ENCODE assay signal across 8 cellular contexts in the genomic region with DNA sequence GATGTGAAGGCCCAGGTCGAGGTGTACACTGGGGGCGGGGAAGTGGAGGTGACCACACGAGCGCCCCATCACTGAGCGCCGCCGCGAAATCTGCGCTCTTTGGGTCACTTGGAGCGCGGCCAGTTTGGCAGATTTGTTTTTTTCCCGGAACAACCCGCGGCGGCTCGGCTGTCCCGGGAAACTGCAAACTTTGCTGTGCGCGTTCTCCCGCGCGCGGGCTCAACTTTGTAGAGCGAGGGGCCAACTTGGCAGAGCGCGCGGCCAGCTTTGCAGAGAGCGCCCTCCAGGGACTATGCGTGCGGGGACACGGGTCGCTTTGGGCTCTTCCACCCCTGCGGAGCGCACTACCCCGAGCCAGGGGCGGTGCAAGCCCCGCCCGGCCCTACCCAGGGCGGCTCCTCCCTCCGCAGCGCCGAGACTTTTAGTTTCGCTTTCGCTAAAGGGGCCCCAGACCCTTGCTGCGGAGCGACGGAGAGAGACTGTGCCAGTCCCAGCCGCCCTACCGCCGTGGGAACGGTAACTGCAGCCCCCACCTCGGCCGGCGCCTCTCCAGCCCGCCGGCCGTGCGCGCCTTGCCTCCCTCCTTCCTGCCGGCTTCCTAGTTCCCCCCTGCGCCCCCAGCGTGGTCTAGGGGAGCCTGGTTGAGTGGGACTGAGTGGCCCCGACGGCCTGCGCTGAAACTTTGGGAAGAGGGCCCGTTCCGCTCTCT. TPM values are rescaled to one million over a fixed set of nuclear protein-coding genes. Genes with fewer than 3 reads are reported as not detected.
DNase-seq lines count a peak whose midpoint lies in the region; ATAC-seq and TF ChIP-seq lines count a peak whose summit lies in the region.

A gene (plus strand): TSS at position 450 of the 709 bp plus-strand sequence. CDS start 17,582 bp downstream, outside the sequence.

- no peaks in the 10 kb centered on the region for H3K27me3 ChIP-seq in SK-N-SH (ENCODE audit: insufficient read depth)

- H3F3A ChIP-seq in SK-N-SH (replicated peaks; ENCODE audit: insufficient read depth): no peaks in the 10 kb centered on the region

- no peaks in the 10 kb centered on the region for H3K9me2 ChIP-seq in SK-N-SH

- TF ChIP-seq RAD21 in SK-N-SH (IDR thresholded peaks at IDR 0.05; ENCODE audit: low read length): no peak

- H3K79me2 ChIP-seq in SK-N-SH (ENCODE audit: insufficient read depth): peaks cover 46% of the 10 kb centered on the region

- POLR2A ChIA-PET in SK-N-SH (lab: Yijun Ruan, JAX): no interaction called here

- peak within 1 kb of the TSS; percentile 89 to 98 for H3K4me3 ChIP-seq in SK-N-SH (ENCODE audit: low read depth in 2 of 2, low read length in 1 of 2)

- CTCF ChIA-PET in SK-N-SH (lab: Yijun Ruan, JAX): interaction anchor here (0.5 to 2.2 kb wide), 31 partner anchors 10 to 772 kb away, joined by 3 to 13 read pairs (median 3); a partner anchor contains a TSS

- 0 out of 4 replicates have a peak, but pooled peaks of 1 of the 2 experiments have one; percentile 18 for TF ChIP-seq EP300 in SK-N-SH (IDR thresholded peaks at IDR 0.05; ENCODE audit: borderline replicate concordance in 1 of 2, low read depth in 1 of 2, low read length in 1 of 2)

- peak; percentile 73 for ATAC-seq in GM21717 (IDR thresholded peaks at IDR 0.05; ENCODE audit: unreplicated experiment)
- peak; percentile 90 for ATAC-seq in omental fat pad (ENCODE audit: low FRiP score)

- H4K20me1 ChIP-seq in SK-N-SH (ENCODE audit: insufficient read depth): no peaks in the 10 kb centered on the region

- H3K27ac ChIP-seq in SK-N-SH (ENCODE audit: low read depth in 2 of 2, low read length in 1 of 2) (peak within 1 kb of the TSS; percentile 77 to 82), temporal lobe (ENCODE audit: low read depth, low read length) (peak within 1 kb of the TSS; percentile 78)

- peaks cover 0 to 6% of the 10 kb centered on the region in 2 experiments; a peak in 1 of 4 replicates for H3K4me1 ChIP-seq in SK-N-SH (ENCODE audit: control insufficient read depth in 1 of 2, insufficient read depth in 2 of 2, low read depth in 1 of 2, low read length in 1 of 2)

- H3K9ac ChIP-seq in SK-N-SH: peak within 1 kb of the TSS; percentile 92

- peak within 1 kb of the TSS; percentile 94 for H2AFZ ChIP-seq in SK-N-SH (ENCODE audit: low read depth)

- H3K4me2 ChIP-seq in SK-N-SH: peak within 1 kb of the TSS; percentile 92

- in situ Hi-C loops in KBM-7 (cut with MboI; ENCODE audit: low pct_unique_long_range_greater_than_20kb, low sequenced_read_pairs): no loop called here

- peaks cover 0 to 5% of the 10 kb centered on the region in 2 experiments for H3K36me3 ChIP-seq in SK-N-SH (replicated peaks in 1 of 2; ENCODE audit: control insufficient read depth in 1 of 2, insufficient read depth in 2 of 2, low read length in 1 of 2)

- DNase-seq in ELR (ENCODE audit: low read depth) (peak; percentile 87), KBM-7 (peak; percentile 92), SK-N-SH (peak; percentile 90), globus pallidus (ENCODE audit: low spot score) (peak; percentile 71), omental fat pad (ENCODE audit: low spot score) (peak; percentile 56)
- DNase-seq in activated naive CD4-positive, alpha-beta T cell treated with anti-CD3 and anti-CD28 coated beads, Interleukin-2, amount 50 U/mL, for 16 hours: peak; percentile 82

- TF ChIP-seq CTCF in SK-N-SH (IDR thresholded peaks at IDR 0.05) (no peak), omental fat pad (IDR thresholded peaks at IDR 0.05) (no peak)

- 2% methylated on average over 21 of the region's 67 CpGs for WGBS in SK-N-SH (ENCODE audit: low lambda C conversion rate)

- H3K9me3 ChIP-seq in SK-N-SH: no peaks in the 10 kb centered on the region

TF ChIP-seq in SK-N-SH, 30 proteins besides CTCF, POLR2A, EP300 and RAD21:
- TF ChIP-seq CHD2 (IDR thresholded peaks at IDR 0.05; ENCODE audit: low read length, partially characterized antibody): peak; percentile 8
- no peak; the same call in 1 of the 2 replicates for TF ChIP-seq YY1 (IDR thresholded peaks at IDR 0.05; ENCODE audit: low read depth)
- TF ChIP-seq SMC3 (IDR thresholded peaks at IDR 0.05; ENCODE audit: low read depth, low read length): no peak
- TF ChIP-seq SIN3A (IDR thresholded peaks at IDR 0.05; ENCODE audit: borderline replicate concordance, low read depth, low read length): 0 out of 2 replicates have a peak, but pooled peaks have one; percentile 4
- TF ChIP-seq FOSL2 (IDR thresholded peaks at IDR 0.05; ENCODE audit: borderline replicate concordance, low read depth): no peak
- peak; percentile 42; the same call in 1 of the 2 replicates for TF ChIP-seq POLR2AphosphoS5 (IDR thresholded peaks at IDR 0.05; ENCODE audit: low read depth, low read length)
- TF ChIP-seq TEAD4 (IDR thresholded peaks at IDR 0.05; ENCODE audit: borderline replicate concordance, insufficient read depth): no peak
- TF ChIP-seq, protein P1, sequence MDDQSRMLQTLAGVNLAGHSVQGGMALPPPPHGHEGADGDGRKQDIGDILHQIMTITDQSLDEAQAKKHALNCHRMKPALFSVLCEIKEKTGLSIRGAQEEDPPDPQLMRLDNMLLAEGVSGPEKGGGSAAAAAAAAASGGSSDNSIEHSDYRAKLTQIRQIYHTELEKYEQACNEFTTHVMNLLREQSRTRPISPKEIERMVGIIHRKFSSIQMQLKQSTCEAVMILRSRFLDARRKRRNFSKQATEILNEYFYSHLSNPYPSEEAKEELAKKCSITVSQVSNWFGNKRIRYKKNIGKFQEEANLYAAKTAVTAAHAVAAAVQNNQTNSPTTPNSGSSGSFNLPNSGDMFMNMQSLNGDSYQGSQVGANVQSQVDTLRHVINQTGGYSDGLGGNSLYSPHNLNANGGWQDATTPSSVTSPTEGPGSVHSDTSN (IDR thresholded peaks at IDR 0.05): no peak
- no peak for TF ChIP-seq ELF1 (IDR thresholded peaks at IDR 0.05)
- TF ChIP-seq, protein P2, sequence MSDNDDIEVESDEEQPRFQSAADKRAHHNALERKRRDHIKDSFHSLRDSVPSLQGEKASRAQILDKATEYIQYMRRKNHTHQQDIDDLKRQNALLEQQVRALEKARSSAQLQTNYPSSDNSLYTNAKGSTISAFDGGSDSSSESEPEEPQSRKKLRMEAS (IDR thresholded peaks at IDR 0.05; ENCODE audit: low read depth): no peak; the same call in 1 of the 2 replicates

RNA-seq across cellular contexts. Expression of the gene that starts here (rescaled TPM):
- 13.6 and 15.1 TPM in 2 replicates for polyA plus RNA-seq in SK-N-SH (2012; rRNA removed)
- 14.2 and 16.5 TPM in 2 replicates for polyA plus RNA-seq in SK-N-SH (2012; cell fraction: cytosol; rRNA removed)
- polyA plus RNA-seq in SK-N-SH (2012; cell fraction: nucleus; rRNA removed): 6.6 and 10.8 TPM in 2 replicates
- total RNA-seq in omental fat pad: 10 to 100 TPM; 18.6 to 34.0 (median 26.3) TPM
- 2.0 TPM for total RNA-seq in temporal lobe

Comparison
In these comparisons a context has a peak if more than half of its experiments do, and no peak if none do; other contexts are left out.
1. Peak in every context shown above with its lines: DNase-seq, ATAC-seq, H3K4me3 ChIP-seq and H3K27ac ChIP-seq.